11 cellular contexts compared by ENCODE assay signal in genomic region chr13:75415720-75416119, GRCh38.
DNase-seq lines count a peak whose midpoint lies in the region; ATAC-seq and TF ChIP-seq lines count a peak whose summit lies in the region.
"Had no signal": no experiment of that assay in that cellular context is flagged by ENCODE, and none has a peak within 500 bp of the region (broad histone marks: within the 10 kb centered on the region; RNA-seq: fewer than 3 reads in every experiment).

No MANE protein-coding gene starts in this region.

- H3K27me3 ChIP-seq in mesenchymal stem cell (ENCODE audit: control insufficient read depth in 1 of 2, insufficient read depth in 1 of 2, low read length in 2 of 2) = no peaks in the 10 kb centered on the region

- H3K4me3 ChIP-seq in AG10803 (ENCODE audit: low read length) = no peak overlapping the region
- H3K4me3 ChIP-seq in NB4 (ENCODE audit: low read depth, low read length) = no peak overlapping the region
- H3K4me3 ChIP-seq in choroid plexus epithelial cell (ENCODE audit: low read depth, low read length) = no peak overlapping the region
- H3K4me3 ChIP-seq in mesenchymal stem cell (ENCODE audit: insufficient read depth in 1 of 2, low read depth in 1 of 2, low read length in 2 of 2) = peak overlapping the region in 1 of 2 experiments; percentile 26
- H3K4me3 ChIP-seq: mucosa of descending colon had no signal

- peak overlapping the region; percentile 49 for H3K9ac ChIP-seq in mesenchymal stem cell (ENCODE audit: low read length)

- no peak overlapping the region for H3K23ac ChIP-seq in mesenchymal stem cell (ENCODE audit: low read length in 2 of 2)

- no peak overlapping the region for H3K4ac ChIP-seq in mesenchymal stem cell (ENCODE audit: low read depth in 1 of 2, low read length in 2 of 2)

- TF ChIP-seq CTCF in AG10803 (conservative IDR thresholded peaks at IDR 0.05; ENCODE audit: low read length) = no peak
- TF ChIP-seq CTCF in NB4 (IDR thresholded peaks at IDR 0.05; ENCODE audit: low read depth, low read length) = no peak
- no peak for TF ChIP-seq CTCF in choroid plexus epithelial cell (conservative IDR thresholded peaks at IDR 0.05; ENCODE audit: low read depth, low read length)

- H2BK15ac ChIP-seq in mesenchymal stem cell (ENCODE audit: low read depth, poor library complexity, severe bottlenecking) = no peak overlapping the region

- no peak for ATAC-seq in HG03354 (IDR thresholded peaks at IDR 0.05; ENCODE audit: poor library complexity, severe bottlenecking, unreplicated experiment)
- ATAC-seq: effector memory CD8-positive, alpha-beta T cell; mucosa of descending colon had no signal

- no peak overlapping the region for H2BK120ac ChIP-seq in mesenchymal stem cell (ENCODE audit: low read depth, low read length)

- no peak overlapping the region for H2BK12ac ChIP-seq in mesenchymal stem cell (ENCODE audit: low read length in 2 of 2)

- no peak overlapping the region for H4K91ac ChIP-seq in mesenchymal stem cell (ENCODE audit: low read length)

- H3K4me2 ChIP-seq in mesenchymal stem cell (ENCODE audit: low read length, poor library complexity, severe bottlenecking) = no peak overlapping the region

- H3K9me3 ChIP-seq in mesenchymal stem cell (ENCODE audit: control insufficient read depth, low read length) = no peaks in the 10 kb centered on the region
- H3K9me3 ChIP-seq: mucosa of descending colon had no signal

- no peak overlapping the region for H4K8ac ChIP-seq in mesenchymal stem cell (ENCODE audit: low read length)

- no peak overlapping the region for H3K27ac ChIP-seq in mesenchymal stem cell (ENCODE audit: low read length, poor library complexity, severe bottlenecking)

- no peak overlapping the region for H3K18ac ChIP-seq in mesenchymal stem cell (ENCODE audit: low read depth in 1 of 2, low read length in 2 of 2)

- H3K79me1 ChIP-seq in mesenchymal stem cell (replicated peaks; ENCODE audit: low read length, poor library complexity, severe bottlenecking) = peaks cover 16% of the 10 kb centered on the region

- DNase-seq in AG10803 (ENCODE audit: low read depth) = peak; percentile 82
- DNase-seq in NB4 (ENCODE audit: low read depth) = peak; percentile 73
- DNase-seq in choroid plexus epithelial cell (ENCODE audit: low read depth) = peak; percentile 92
- peak; percentile 76 for DNase-seq in mesenchymal stem cell
- no peak for DNase-seq in NCI-H187 treated with DMSO at 0.1 percent for 48 hours (lab: John Stamatoyannopoulos, UW)
- no peak for DNase-seq in activated T-cell treated with anti-CD3 and anti-CD28 coated beads for 4 hours
- DNase-seq in GM19238 (ENCODE audit: insufficient read length, low spot score) = no peak
- DNase-seq: effector memory CD8-positive, alpha-beta T cell; mucosa of descending colon; stimulated activated CD4-positive, alpha-beta T cell treated with anti-CD3 and anti-CD28 coated beads, Interleukin-4, amount 100 ng/mL, for 4 hours had no signal

- no peak overlapping the region for H3K14ac ChIP-seq in mesenchymal stem cell (ENCODE audit: low read length in 2 of 2)

- no peak for TF ChIP-seq POLR2A in NB4 (IDR thresholded peaks at IDR 0.05; ENCODE audit: extremely low read depth, insufficient read length)

- peaks cover 6% of the 10 kb centered on the region for H3K4me1 ChIP-seq in mesenchymal stem cell (ENCODE audit: control insufficient read depth, insufficient read depth, low read depth, low read length)

- H3K36me3 ChIP-seq in mesenchymal stem cell (ENCODE audit: control insufficient read depth in 1 of 2, insufficient read depth in 2 of 2, low read depth in 1 of 2, low read length in 2 of 2) = peaks cover 0 to 2% of the 10 kb centered on the region in 2 experiments

- no peak overlapping the region for H2BK5ac ChIP-seq in mesenchymal stem cell (ENCODE audit: low read depth, low read length, poor library complexity, severe bottlenecking)

- no peak overlapping the region for H2AK5ac ChIP-seq in mesenchymal stem cell (ENCODE audit: low read length, severe bottlenecking)

- no peak overlapping the region for H2AFZ ChIP-seq in mesenchymal stem cell (ENCODE audit: low read depth, low read length)

Comparison
In these comparisons a context has a peak if more than half of its experiments do, and no peak if none do; other contexts are left out.
1. DNase-seq: peak in AG10803 (single experiment), NB4 (single experiment), choroid plexus epithelial cell (single experiment) and mesenchymal stem cell (single experiment); none in NCI-H187 treated with DMSO at 0.1 percent for 48 hours (single experiment), activated T-cell treated with anti-CD3 and anti-CD28 coated beads for 4 hours (single experiment) and GM19238 (single experiment).